ENCODE assay signal across 1 cellular context in genomic region chr6:127341471-127342202, GRCh38.
TF ChIP-seq lines count a peak whose summit lies in the region.

No MANE protein-coding gene starts in this region.

TF ChIP-seq in HCT116, 20 proteins besides CTCF, POLR2A, EP300 and RAD21 (continued from another document):
- TF ChIP-seq ZBTB33 (IDR thresholded peaks at IDR 0.05; ENCODE audit: extremely low read depth, insufficient replicate concordance, low read length) (no peak), EGR1 (IDR thresholded peaks at IDR 0.05; ENCODE audit: low read depth) (no peak), ATF3 (IDR thresholded peaks at IDR 0.05) (no peak), POLR2AphosphoS5 (IDR thresholded peaks at IDR 0.05; ENCODE audit: low read depth, low read length) (no peak)
